1 cellular context compared by ENCODE assay signal in the genomic region with DNA sequence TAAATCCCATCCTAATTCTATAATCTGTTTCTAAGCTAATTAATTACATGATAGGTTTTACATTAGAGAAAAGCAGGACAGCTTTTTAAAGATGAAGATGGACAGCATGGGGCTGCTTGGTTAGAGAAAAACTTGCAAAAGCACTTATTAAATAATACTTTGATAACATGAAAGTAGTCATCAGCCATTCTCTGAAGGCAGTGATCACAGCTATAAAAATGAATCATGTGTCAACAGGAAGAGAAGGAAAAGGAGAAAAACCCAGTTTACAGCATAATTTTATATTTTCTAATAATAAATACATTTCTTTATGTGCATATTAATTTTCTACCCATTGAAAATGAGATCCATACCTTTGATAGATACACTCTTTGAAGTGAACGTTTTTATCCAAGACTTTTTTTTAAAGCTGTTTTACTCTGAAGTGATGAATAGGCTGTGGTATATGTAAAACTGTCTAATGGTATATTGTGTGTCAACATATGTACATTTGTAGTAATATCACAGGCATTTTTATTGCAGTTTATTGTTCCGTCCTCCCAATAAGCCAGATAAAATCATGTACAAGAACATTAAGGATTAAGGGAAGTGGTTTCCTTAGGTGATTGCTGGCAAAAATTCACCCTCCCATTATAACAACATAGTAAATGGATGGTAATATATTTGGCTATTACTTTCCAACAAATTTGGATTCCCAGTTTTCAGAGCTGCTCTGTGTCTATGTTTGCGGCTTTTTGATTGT.
TF ChIP-seq lines count a peak whose summit lies in the region.

No MANE protein-coding gene starts in this region.

TF ChIP-seq in HepG2, 621 proteins besides CTCF, POLR2A, EP300 and RAD21:
- TF ChIP-seq, protein P1, sequence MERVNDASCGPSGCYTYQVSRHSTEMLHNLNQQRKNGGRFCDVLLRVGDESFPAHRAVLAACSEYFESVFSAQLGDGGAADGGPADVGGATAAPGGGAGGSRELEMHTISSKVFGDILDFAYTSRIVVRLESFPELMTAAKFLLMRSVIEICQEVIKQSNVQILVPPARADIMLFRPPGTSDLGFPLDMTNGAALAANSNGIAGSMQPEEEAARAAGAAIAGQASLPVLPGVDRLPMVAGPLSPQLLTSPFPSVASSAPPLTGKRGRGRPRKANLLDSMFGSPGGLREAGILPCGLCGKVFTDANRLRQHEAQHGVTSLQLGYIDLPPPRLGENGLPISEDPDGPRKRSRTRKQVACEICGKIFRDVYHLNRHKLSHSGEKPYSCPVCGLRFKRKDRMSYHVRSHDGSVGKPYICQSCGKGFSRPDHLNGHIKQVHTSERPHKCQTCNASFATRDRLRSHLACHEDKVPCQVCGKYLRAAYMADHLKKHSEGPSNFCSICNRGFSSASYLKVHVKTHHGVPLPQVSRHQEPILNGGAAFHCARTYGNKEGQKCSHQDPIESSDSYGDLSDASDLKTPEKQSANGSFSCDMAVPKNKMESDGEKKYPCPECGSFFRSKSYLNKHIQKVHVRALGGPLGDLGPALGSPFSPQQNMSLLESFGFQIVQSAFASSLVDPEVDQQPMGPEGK (CRISPR knock-in tag; IDR thresholded peaks at IDR 0.05), result no peak
- TF ChIP-seq MAFF (IDR thresholded peaks at IDR 0.05; ENCODE audit: low read depth, low read length) (no peak), CERS6 (CRISPR knock-in tag; IDR thresholded peaks at IDR 0.05) (no peak), ZSCAN30 (CRISPR knock-in tag; IDR thresholded peaks at IDR 0.05) (no peak), ZNF484 (CRISPR knock-in tag; IDR thresholded peaks at IDR 0.05; ENCODE audit: borderline replicate concordance, low read depth) (no peak), ZHX1 (CRISPR knock-in tag; IDR thresholded peaks at IDR 0.05; ENCODE audit: low read depth) (no peak), ZNF781 (CRISPR knock-in tag; IDR thresholded peaks at IDR 0.05; ENCODE audit: borderline replicate concordance, not compliant biosample characterization) (no peak), ZNF724P (CRISPR knock-in tag; IDR thresholded peaks at IDR 0.05; ENCODE audit: borderline replicate concordance) (no peak), SRF (IDR thresholded peaks at IDR 0.05; ENCODE audit: low read depth, low read length) (no peak), MBD4 (IDR thresholded peaks at IDR 0.05; ENCODE audit: borderline replicate concordance, low read length) (no peak), ZNF24 (IDR thresholded peaks at IDR 0.05) (no peak), FOXK1 (CRISPR knock-in tag; IDR thresholded peaks at IDR 0.05; ENCODE audit: borderline replicate concordance, low read depth) (no peak)
